In genomic region chr12:113114447-113115178, GRCh38 we compare ENCODE assay signal across 28 cellular contexts. TPM values are rescaled to one million over a fixed set of nuclear protein-coding genes. Genes with fewer than 3 reads are reported as not detected.
"Had no signal": no experiment of that assay in that cellular context is flagged by ENCODE, and none has a peak within 500 bp of the region (broad histone marks: within the 10 kb centered on the region; RNA-seq: fewer than 3 reads in every experiment).

No MANE protein-coding gene starts in this region.

- H3K27ac Mint-ChIP-seq: dendritic cell treated with granulocyte-macrophage colony-stimulating factor and Interleukin-4, amounts not matched to agents 40 ng/mL and 50 ng/mL, for 4 days; effector memory CD8-positive, alpha-beta T cell; naive thymus-derived CD4-positive, alpha-beta T cell; nephron progenitor cell; stimulated activated naive B cell treated with anti-CD40 and anti-IgM and Interleukin-4, amounts not matched to agents 10 μg/mL and 1 μg/mL and 100 μg/mL, for 72 hours; type B pancreatic cell had no signal

- H3K4me2 ChIP-seq: hepatocyte had no signal

- DNase-seq: effector memory CD8-positive, alpha-beta T cell; esophagus squamous epithelium; foreskin melanocyte; head of caudate nucleus; mammary epithelial cell; naive thymus-derived CD4-positive, alpha-beta T cell; nephron progenitor cell; spleen; stimulated activated CD4-positive, alpha-beta T cell treated with anti-CD3 and anti-CD28 coated beads, Interleukin-15, amount 100 ng/mL, for 24 hours; stimulated activated CD4-positive, alpha-beta T cell treated with anti-CD3 and anti-CD28 coated beads, Interleukin-1b, Interleukin-23, amount 100 ng/mL, for 48 hours; stimulated activated CD4-positive, alpha-beta T cell treated with anti-CD3 and anti-CD28 coated beads, Interleukin-4, amount 100 ng/mL, for 24 hours; stimulated activated naive B cell treated with anti-CD40 and anti-IgM and Interleukin-4, amounts not matched to agents 10 μg/mL and 1 μg/mL and 100 μg/mL, for 72 hours; thyroid gland had no signal

- H3K36me3 Mint-ChIP-seq: naive thymus-derived CD4-positive, alpha-beta T cell; type B pancreatic cell had no signal

- H3K36me3 ChIP-seq: neutrophil, spleen, suprapubic skin, thyroid gland had no signal

- H3K9me3 Mint-ChIP-seq: dendritic cell treated with granulocyte-macrophage colony-stimulating factor and Interleukin-4, amounts not matched to agents 40 ng/mL and 50 ng/mL, for 4 days; effector memory CD8-positive, alpha-beta T cell; nephron progenitor cell; stimulated activated naive B cell treated with anti-CD40 and anti-IgM and Interleukin-4, amounts not matched to agents 10 μg/mL and 1 μg/mL and 100 μg/mL, for 72 hours; type B pancreatic cell had no signal

- H2AFZ ChIP-seq: hepatocyte had no signal

- H3K27me3 Mint-ChIP-seq: stimulated activated naive B cell treated with anti-CD40 and anti-IgM and Interleukin-4, amounts not matched to agents 10 μg/mL and 1 μg/mL and 100 μg/mL, for 72 hours had no signal

- FAIRE-seq: colon, urothelium cell line had no signal

- H3K4me1 ChIP-seq: spleen, suprapubic skin had no signal

- H3K27me3 ChIP-seq: thyroid gland had no signal

- ATAC-seq: effector memory CD8-positive, alpha-beta T cell; naive thymus-derived CD4-positive, alpha-beta T cell; sciatic nerve; stimulated activated naive B cell treated with anti-CD40 and anti-IgM and Interleukin-4, amounts not matched to agents 10 μg/mL and 1 μg/mL and 100 μg/mL, for 72 hours had no signal

- H3K9me3 ChIP-seq: esophagus squamous epithelium, neutrophil, spleen, suprapubic skin, thyroid gland had no signal

- H3K4me3 Mint-ChIP-seq: dendritic cell treated with granulocyte-macrophage colony-stimulating factor and Interleukin-4, amounts not matched to agents 40 ng/mL and 50 ng/mL, for 4 days; effector memory CD8-positive, alpha-beta T cell; naive thymus-derived CD4-positive, alpha-beta T cell; nephron progenitor cell; type B pancreatic cell had no signal

- H3K4me3 ChIP-seq: esophagus squamous epithelium, hepatocyte, spleen, suprapubic skin, thyroid gland had no signal

- H3K79me2 ChIP-seq: hepatocyte had no signal

- H3K27ac ChIP-seq: epithelial cell of prostate, esophagus squamous epithelium, hepatocyte, neutrophil, spleen, suprapubic skin, thyroid gland had no signal

RNA-seq across cellular contexts. Expression of gene RASAL1, which starts 20.9 kb away (rescaled TPM):
- total RNA-seq: hepatocyte, mesenteric fat pad, osteocyte, pulmonary artery endothelial cell, skeletal muscle tissue had no signal

RNA-seq across cellular contexts. Expression of gene CFAP73, which starts 34.9 kb away (rescaled TPM):
- total RNA-seq: hepatocyte, kidney epithelial cell, mammary epithelial cell, mesenteric fat pad, mononuclear cell, osteocyte, pulmonary artery endothelial cell, skeletal muscle tissue, spleen had no signal
- polyA plus RNA-seq: hepatocyte; mammary epithelial cell; naive thymus-derived CD4-positive, alpha-beta T cell had no signal

RNA-seq across cellular contexts. Expression of gene DTX1, which starts 58.1 kb away (rescaled TPM):
- total RNA-seq: osteocyte, pulmonary artery endothelial cell had no signal
